ENCODE assay signal across 1 cellular context in the genomic region with DNA sequence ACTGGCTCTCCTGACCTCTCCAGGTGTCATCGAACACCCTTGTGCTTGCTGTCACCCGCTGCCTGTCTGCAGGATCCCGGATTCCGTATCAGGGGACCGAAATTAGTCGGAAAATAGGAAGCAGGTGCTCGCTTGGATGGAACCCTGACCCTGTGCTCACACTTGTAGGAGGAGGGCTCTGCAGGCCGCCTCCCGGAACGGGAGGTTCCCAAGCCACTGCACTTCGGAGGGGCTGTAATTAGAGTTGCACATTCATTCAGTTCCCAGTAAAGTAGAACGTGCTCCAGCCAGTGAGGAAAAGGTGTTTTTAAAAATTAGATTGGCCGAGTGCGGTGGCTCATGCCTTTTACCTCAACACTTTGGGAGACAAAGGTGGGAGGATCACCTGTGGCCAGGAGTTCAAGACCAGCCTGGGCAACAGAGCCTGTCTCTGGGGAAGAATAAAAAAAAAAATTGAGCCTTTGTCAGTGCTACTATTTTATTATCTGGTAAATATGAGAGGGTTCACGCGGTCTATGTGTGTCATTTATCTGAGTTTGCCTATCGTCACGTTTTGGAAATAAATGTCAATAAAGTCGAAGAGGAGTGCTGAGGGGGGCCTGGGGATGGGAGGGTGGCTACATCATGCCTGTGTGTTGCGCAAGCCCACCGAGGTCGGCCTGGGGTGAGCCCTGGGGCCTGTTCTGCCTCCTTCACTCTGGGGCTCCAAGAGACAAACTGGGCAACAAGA.
A peak's percentile ranks its signal among the peaks of the same experiment; 100 is the strongest.
TF ChIP-seq lines count a peak whose summit lies in the region.

No MANE protein-coding gene starts in this region.

TF ChIP-seq in HepG2, 621 proteins besides CTCF, POLR2A, EP300 and RAD21 (continued from another document and continues in another):
- peak; percentile 48 for TF ChIP-seq ZBTB40 (IDR thresholded peaks at IDR 0.05)
- peak; percentile 89 for TF ChIP-seq ZBTB40 (CRISPR knock-in tag; IDR thresholded peaks at IDR 0.05)
- peak; percentile 93 for TF ChIP-seq ZFP37 (CRISPR knock-in tag; IDR thresholded peaks at IDR 0.05; ENCODE audit: borderline replicate concordance)
- peak; percentile 56; the same call in 1 of the 2 replicates for TF ChIP-seq ZBTB7A (CRISPR knock-in tag; IDR thresholded peaks at IDR 0.05)
- TF ChIP-seq KLF13 (CRISPR knock-in tag; IDR thresholded peaks at IDR 0.05), result no peak
- TF ChIP-seq NFRKB (IDR thresholded peaks at IDR 0.05), result no peak
- no peak; the same call in 1 of the 2 replicates for TF ChIP-seq DR1 (CRISPR knock-in tag; IDR thresholded peaks at IDR 0.05)
- peak; percentile 83; the same call in 1 of the 2 replicates for TF ChIP-seq SIX4 (CRISPR knock-in tag; IDR thresholded peaks at IDR 0.05)
- TF ChIP-seq KAT8 (CRISPR knock-in tag; IDR thresholded peaks at IDR 0.05), result peak; percentile 98
- TF ChIP-seq, protein P1, sequence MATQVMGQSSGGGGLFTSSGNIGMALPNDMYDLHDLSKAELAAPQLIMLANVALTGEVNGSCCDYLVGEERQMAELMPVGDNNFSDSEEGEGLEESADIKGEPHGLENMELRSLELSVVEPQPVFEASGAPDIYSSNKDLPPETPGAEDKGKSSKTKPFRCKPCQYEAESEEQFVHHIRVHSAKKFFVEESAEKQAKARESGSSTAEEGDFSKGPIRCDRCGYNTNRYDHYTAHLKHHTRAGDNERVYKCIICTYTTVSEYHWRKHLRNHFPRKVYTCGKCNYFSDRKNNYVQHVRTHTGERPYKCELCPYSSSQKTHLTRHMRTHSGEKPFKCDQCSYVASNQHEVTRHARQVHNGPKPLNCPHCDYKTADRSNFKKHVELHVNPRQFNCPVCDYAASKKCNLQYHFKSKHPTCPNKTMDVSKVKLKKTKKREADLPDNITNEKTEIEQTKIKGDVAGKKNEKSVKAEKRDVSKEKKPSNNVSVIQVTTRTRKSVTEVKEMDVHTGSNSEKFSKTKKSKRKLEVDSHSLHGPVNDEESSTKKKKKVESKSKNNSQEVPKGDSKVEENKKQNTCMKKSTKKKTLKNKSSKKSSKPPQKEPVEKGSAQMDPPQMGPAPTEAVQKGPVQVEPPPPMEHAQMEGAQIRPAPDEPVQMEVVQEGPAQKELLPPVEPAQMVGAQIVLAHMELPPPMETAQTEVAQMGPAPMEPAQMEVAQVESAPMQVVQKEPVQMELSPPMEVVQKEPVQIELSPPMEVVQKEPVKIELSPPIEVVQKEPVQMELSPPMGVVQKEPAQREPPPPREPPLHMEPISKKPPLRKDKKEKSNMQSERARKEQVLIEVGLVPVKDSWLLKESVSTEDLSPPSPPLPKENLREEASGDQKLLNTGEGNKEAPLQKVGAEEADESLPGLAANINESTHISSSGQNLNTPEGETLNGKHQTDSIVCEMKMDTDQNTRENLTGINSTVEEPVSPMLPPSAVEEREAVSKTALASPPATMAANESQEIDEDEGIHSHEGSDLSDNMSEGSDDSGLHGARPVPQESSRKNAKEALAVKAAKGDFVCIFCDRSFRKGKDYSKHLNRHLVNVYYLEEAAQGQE (IDR thresholded peaks at IDR 0.05; ENCODE audit: borderline replicate concordance in 1 of 2, low read depth in 1 of 2, low read length in 2 of 2), result peak in 1 of 2 experiments; percentile 82; a peak in 2 of 4 replicates
- TF ChIP-seq GTF2F1 (IDR thresholded peaks at IDR 0.05; ENCODE audit: low read length), result no peak
- TF ChIP-seq ZNF296 (CRISPR knock-in tag; conservative IDR thresholded peaks at IDR 0.05), result no peak
- TF ChIP-seq HOXA9 (CRISPR knock-in tag; IDR thresholded peaks at IDR 0.05; ENCODE audit: borderline replicate concordance), result no peak; the same call in 1 of the 2 replicates
- peak; percentile 79; the same call in 1 of the 2 replicates for TF ChIP-seq ZSCAN31 (CRISPR knock-in tag; IDR thresholded peaks at IDR 0.05; ENCODE audit: low read depth)
- no peak for TF ChIP-seq PLRG1 (conservative IDR thresholded peaks at IDR 0.05)
- no peak for TF ChIP-seq STAG1 (CRISPR knock-in tag; IDR thresholded peaks at IDR 0.05)
- no peak; the same call in 1 of the 2 replicates for TF ChIP-seq ADNP (CRISPR knock-in tag; IDR thresholded peaks at IDR 0.05)
- no peak for TF ChIP-seq MBNL3 (CRISPR knock-in tag; conservative IDR thresholded peaks at IDR 0.05)
- TF ChIP-seq MLLT10 (CRISPR knock-in tag; IDR thresholded peaks at IDR 0.05), result no peak
- TF ChIP-seq TARDBP (CRISPR knock-in tag; IDR thresholded peaks at IDR 0.05), result peak; percentile 99
- TF ChIP-seq MED8 (CRISPR knock-in tag; IDR thresholded peaks at IDR 0.05; ENCODE audit: insufficient replicate concordance), result peak; percentile 47
- TF ChIP-seq MBD4 (IDR thresholded peaks at IDR 0.05; ENCODE audit: borderline replicate concordance, low read length), result no peak; the same call in 1 of the 2 replicates
- TF ChIP-seq, protein P2, sequence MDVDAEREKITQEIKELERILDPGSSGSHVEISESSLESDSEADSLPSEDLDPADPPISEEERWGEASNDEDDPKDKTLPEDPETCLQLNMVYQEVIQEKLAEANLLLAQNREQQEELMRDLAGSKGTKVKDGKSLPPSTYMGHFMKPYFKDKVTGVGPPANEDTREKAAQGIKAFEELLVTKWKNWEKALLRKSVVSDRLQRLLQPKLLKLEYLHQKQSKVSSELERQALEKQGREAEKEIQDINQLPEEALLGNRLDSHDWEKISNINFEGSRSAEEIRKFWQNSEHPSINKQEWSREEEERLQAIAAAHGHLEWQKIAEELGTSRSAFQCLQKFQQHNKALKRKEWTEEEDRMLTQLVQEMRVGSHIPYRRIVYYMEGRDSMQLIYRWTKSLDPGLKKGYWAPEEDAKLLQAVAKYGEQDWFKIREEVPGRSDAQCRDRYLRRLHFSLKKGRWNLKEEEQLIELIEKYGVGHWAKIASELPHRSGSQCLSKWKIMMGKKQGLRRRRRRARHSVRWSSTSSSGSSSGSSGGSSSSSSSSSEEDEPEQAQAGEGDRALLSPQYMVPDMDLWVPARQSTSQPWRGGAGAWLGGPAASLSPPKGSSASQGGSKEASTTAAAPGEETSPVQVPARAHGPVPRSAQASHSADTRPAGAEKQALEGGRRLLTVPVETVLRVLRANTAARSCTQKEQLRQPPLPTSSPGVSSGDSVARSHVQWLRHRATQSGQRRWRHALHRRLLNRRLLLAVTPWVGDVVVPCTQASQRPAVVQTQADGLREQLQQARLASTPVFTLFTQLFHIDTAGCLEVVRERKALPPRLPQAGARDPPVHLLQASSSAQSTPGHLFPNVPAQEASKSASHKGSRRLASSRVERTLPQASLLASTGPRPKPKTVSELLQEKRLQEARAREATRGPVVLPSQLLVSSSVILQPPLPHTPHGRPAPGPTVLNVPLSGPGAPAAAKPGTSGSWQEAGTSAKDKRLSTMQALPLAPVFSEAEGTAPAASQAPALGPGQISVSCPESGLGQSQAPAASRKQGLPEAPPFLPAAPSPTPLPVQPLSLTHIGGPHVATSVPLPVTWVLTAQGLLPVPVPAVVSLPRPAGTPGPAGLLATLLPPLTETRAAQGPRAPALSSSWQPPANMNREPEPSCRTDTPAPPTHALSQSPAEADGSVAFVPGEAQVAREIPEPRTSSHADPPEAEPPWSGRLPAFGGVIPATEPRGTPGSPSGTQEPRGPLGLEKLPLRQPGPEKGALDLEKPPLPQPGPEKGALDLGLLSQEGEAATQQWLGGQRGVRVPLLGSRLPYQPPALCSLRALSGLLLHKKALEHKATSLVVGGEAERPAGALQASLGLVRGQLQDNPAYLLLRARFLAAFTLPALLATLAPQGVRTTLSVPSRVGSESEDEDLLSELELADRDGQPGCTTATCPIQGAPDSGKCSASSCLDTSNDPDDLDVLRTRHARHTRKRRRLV (CRISPR knock-in tag; IDR thresholded peaks at IDR 0.05), result no peak
- TF ChIP-seq ZNF75D (CRISPR knock-in tag; IDR thresholded peaks at IDR 0.05; ENCODE audit: borderline replicate concordance), result no peak
- no peak for TF ChIP-seq HDAC6 (IDR thresholded peaks at IDR 0.05; ENCODE audit: low read depth, low read length)
- TF ChIP-seq ZNF747 (CRISPR knock-in tag; IDR thresholded peaks at IDR 0.05; ENCODE audit: borderline replicate concordance), result peak; percentile 92
- TF ChIP-seq ZNF230 (CRISPR knock-in tag; IDR thresholded peaks at IDR 0.05), result peak; percentile 76; the same call in 1 of the 2 replicates
- peak; percentile 37; the same call in 1 of the 2 replicates for TF ChIP-seq MTF2 (CRISPR knock-in tag; IDR thresholded peaks at IDR 0.05; ENCODE audit: borderline replicate concordance)
- 0 out of 2 replicates have a peak, but pooled peaks have one; percentile 19 for TF ChIP-seq PRMT3 (CRISPR knock-in tag; IDR thresholded peaks at IDR 0.05; ENCODE audit: borderline replicate concordance, low read depth)
- TF ChIP-seq DNMT3B (CRISPR knock-in tag; conservative IDR thresholded peaks at IDR 0.05), result peak; percentile 73; the same call in 1 of the 2 replicates
- TF ChIP-seq WIZ (CRISPR knock-in tag; IDR thresholded peaks at IDR 0.05), result peak; percentile 69; the same call in 1 of the 2 replicates
- TF ChIP-seq ZNF282 (IDR thresholded peaks at IDR 0.05; ENCODE audit: partially characterized antibody), result no peak
- no peak for TF ChIP-seq KLF15 (CRISPR knock-in tag; IDR thresholded peaks at IDR 0.05; ENCODE audit: borderline replicate concordance)
- peak; percentile 84 for TF ChIP-seq MAF1 (CRISPR knock-in tag; IDR thresholded peaks at IDR 0.05; ENCODE audit: borderline replicate concordance)
- peak; percentile 95 for TF ChIP-seq MZF1 (CRISPR knock-in tag; IDR thresholded peaks at IDR 0.05; ENCODE audit: borderline replicate concordance)
- peak; percentile 73; the same call in 1 of the 2 replicates for TF ChIP-seq ZNF83 (CRISPR knock-in tag; IDR thresholded peaks at IDR 0.05; ENCODE audit: borderline replicate concordance)
- no peak for TF ChIP-seq ZNF746 (CRISPR knock-in tag; IDR thresholded peaks at IDR 0.05)
- peak; percentile 94 for TF ChIP-seq SATB2 (CRISPR knock-in tag; IDR thresholded peaks at IDR 0.05)
- peak; percentile 45; the same call in 1 of the 2 replicates for TF ChIP-seq TEAD2 (CRISPR knock-in tag; IDR thresholded peaks at IDR 0.05)
- TF ChIP-seq NPAS2 (CRISPR knock-in tag; IDR thresholded peaks at IDR 0.05; ENCODE audit: borderline replicate concordance), result peak; percentile 81; the same call in 1 of the 2 replicates
- TF ChIP-seq ZSCAN22 (CRISPR knock-in tag; IDR thresholded peaks at IDR 0.05), result no peak
- TF ChIP-seq ATF7 (IDR thresholded peaks at IDR 0.05), result no peak
- TF ChIP-seq ATF7 (CRISPR knock-in tag; IDR thresholded peaks at IDR 0.05), result peak; percentile 86
- peak; percentile 58; the same call in 1 of the 2 replicates for TF ChIP-seq RCOR2 (CRISPR knock-in tag; IDR thresholded peaks at IDR 0.05)
- TF ChIP-seq RFXAP (CRISPR knock-in tag; IDR thresholded peaks at IDR 0.05; ENCODE audit: borderline replicate concordance), result peak; percentile 88
- TF ChIP-seq U2AF2 (IDR thresholded peaks at IDR 0.05; ENCODE audit: low read depth, low read length), result no peak
- TF ChIP-seq MTERF4 (CRISPR knock-in tag; IDR thresholded peaks at IDR 0.05), result no peak
